1 cellular context compared by ENCODE assay signal in genomic region chr15:38517312-38517711, GRCh38.
A peak's percentile ranks its signal among the peaks of the same experiment; 100 is the strongest.
TF ChIP-seq lines count a peak whose summit lies in the region.

No MANE protein-coding gene starts in this region.

TF ChIP-seq in IMR-90, 13 proteins besides CTCF, POLR2A, EP300 and RAD21:
- TF ChIP-seq BHLHE40 (IDR thresholded peaks at IDR 0.05; ENCODE audit: low read depth, low read length) (no peak), CHD1 (IDR thresholded peaks at IDR 0.05; ENCODE audit: low read depth, low read length) (no peak), MAZ (IDR thresholded peaks at IDR 0.05; ENCODE audit: borderline replicate concordance, low read depth, low read length) (no peak), CEBPB (IDR thresholded peaks at IDR 0.05; ENCODE audit: low read depth, low read length) (0 out of 2 replicates have a peak, but pooled peaks have one; percentile 23), FOS (IDR thresholded peaks at IDR 0.05; ENCODE audit: low read depth, low read length) (no peak; the same call in 1 of the 2 replicates), ELK1 (IDR thresholded peaks at IDR 0.05; ENCODE audit: borderline replicate concordance, low read depth, low read length) (no peak)
